In the genomic region with DNA sequence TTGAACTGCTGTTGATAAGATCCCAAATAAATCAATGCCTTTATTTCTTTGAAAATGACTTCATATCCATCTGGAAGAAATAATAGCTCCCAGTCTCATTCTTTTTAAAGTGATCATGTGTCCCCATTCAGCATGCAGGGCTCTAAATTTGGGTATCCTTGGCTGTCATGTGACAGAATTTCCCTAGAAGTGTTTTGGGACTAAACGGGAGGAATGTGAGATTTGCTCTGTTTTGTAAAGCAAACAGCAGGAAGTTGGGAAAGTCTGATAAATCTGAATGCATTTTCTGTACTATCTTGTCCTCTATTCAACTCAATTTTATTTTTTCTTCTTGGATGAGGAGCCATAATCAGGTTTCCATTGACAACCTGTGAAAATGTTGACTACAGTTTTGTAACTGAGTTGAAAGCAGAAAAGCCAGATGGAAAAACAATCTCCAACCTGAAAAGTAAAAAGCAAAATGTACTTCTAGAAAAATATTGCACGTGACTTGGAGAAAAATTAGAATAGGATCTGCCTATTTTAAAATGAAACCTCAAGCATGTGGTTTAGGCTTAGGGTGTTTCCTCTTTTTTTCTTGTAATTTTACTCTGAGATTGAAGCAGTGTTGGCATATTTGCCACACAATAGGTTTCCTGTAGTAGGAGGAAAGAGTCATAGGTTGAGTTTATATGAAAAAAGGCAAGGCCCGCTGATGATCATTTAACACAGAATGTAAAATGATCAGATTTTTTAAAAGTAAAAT, we compare ENCODE assay signal across 10 cellular contexts.
DNase-seq lines count a peak whose midpoint lies in the region; ATAC-seq, FAIRE-seq and TF ChIP-seq lines count a peak whose summit lies in the region.
"Had no signal": no experiment of that assay in that cellular context is flagged by ENCODE, and none has a peak within 500 bp of the region (broad histone marks: within the 10 kb centered on the region; RNA-seq: fewer than 3 reads in every experiment).

No MANE protein-coding gene starts in this region.

- H3K4me2 ChIP-seq in HepG2 (ENCODE audit: low read depth, low read length) = 0 out of 2 replicates have a peak overlapping the region, but pooled peaks have one; percentile 3

- no TSS peak for BruUV-seq in HepG2 (replicated peaks; lab: Mats Ljungman, UMichigan)

- CTCF ChIA-PET in HepG2 (lab: Yijun Ruan, JAX; ENCODE audit: low intra/inter-chr PET ratio, low total read pairs) = no interaction called here

- TF ChIP-seq POLR2A in HepG2 (IDR thresholded peaks at IDR 0.05; ENCODE audit: insufficient read depth in 1 of 2, low read depth in 2 of 2, low read length in 2 of 2) (no peak), transverse colon (IDR thresholded peaks at IDR 0.05) (no peak)

- H3K36me3 ChIP-seq in HepG2 (replicated peaks in 1 of 2; ENCODE audit: control insufficient read depth in 1 of 2, insufficient read depth in 2 of 2, low read length in 2 of 2) = no peaks in the 10 kb centered on the region
- no peaks in the 10 kb centered on the region for H3K36me3 ChIP-seq in transverse colon

- H3K27ac ChIP-seq in HepG2 (ENCODE audit: extremely low read length, insufficient read depth, low read length) = no peak overlapping the region
- H3K27ac ChIP-seq in transverse colon = peak overlapping the region in 3 of 4 donors; percentile 29 to 56 (median 47)

- TF ChIP-seq RAD21 in HepG2 (CRISPR knock-in tag; IDR thresholded peaks at IDR 0.05) = no peak

- peak; percentile 4 for FAIRE-seq in HepG2 (lab: Jason Lieb, UNC)

- ATAC-seq in activated T-cell treated with anti-CD3 and anti-CD28 coated beads, Interleukin-2, amount 50 U/mL, for 4 hours = peak; percentile 51 to 62
- ATAC-seq in activated T-helper 17 cell treated with anti-CD3 and anti-CD28 coated beads, Interleukin-2, amount 50 U/mL, for 72 hours (replicated peaks) = peak; percentile 35
- ATAC-seq in HepG2 (no peak), GM18858 (IDR thresholded peaks at IDR 0.05; ENCODE audit: unreplicated experiment) (no peak)

- H3K4me1 ChIP-seq in HepG2 (ENCODE audit: insufficient read depth, low read length) = peaks cover 55% of the 10 kb centered on the region
- peaks cover 0 to 18% (median 0%) of the 10 kb centered on the region in 4 donors for H3K4me1 ChIP-seq in transverse colon

- TF ChIP-seq EP300 in HepG2 (IDR thresholded peaks at IDR 0.05; ENCODE audit: low read depth in 2 of 2, low read length in 2 of 2) (no peak), HepG2 (CRISPR knock-in tag; IDR thresholded peaks at IDR 0.05; ENCODE audit: borderline replicate concordance) (no peak), transverse colon (IDR thresholded peaks at IDR 0.05; ENCODE audit: low read depth) (no peak)

- peak overlapping the region; percentile 37 for H2AFZ ChIP-seq in HepG2 (ENCODE audit: low read length)

- POLR2A ChIA-PET in HepG2 (lab: Yijun Ruan, JAX) = interaction anchor here (1.5 kb wide), 1 partner anchor 12 kb away, joined by 4 read pairs; no protein-coding TSS in a partner anchor

- H3K9me3 ChIP-seq in HepG2 (ENCODE audit: low read length) (no peaks in the 10 kb centered on the region), transverse colon (no peaks in the 10 kb centered on the region)

- H3K4me3 Mint-ChIP-seq in activated T-cell treated with anti-CD3 and anti-CD28 coated beads, Interleukin-2, amount 50 U/mL, for 4 hours = peak overlapping the region; percentile 41
- H3K4me3 Mint-ChIP-seq in activated T-helper 17 cell treated with anti-CD3 and anti-CD28 coated beads, Interleukin-2, amount 50 U/mL, for 72 hours = peak overlapping the region; percentile 46

- H3K27me3 ChIP-seq in HepG2 (ENCODE audit: control insufficient read depth in 1 of 2, insufficient read depth in 2 of 2, low read length in 2 of 2) (no peaks in the 10 kb centered on the region), transverse colon (no peaks in the 10 kb centered on the region)

- H3K4me3 ChIP-seq in HepG2 (replicated peaks in 1 of 3; ENCODE audit: insufficient read depth in 1 of 3, low read depth in 2 of 3, low read length in 3 of 3) (no peak overlapping the region), transverse colon (no peak overlapping the region)

- H3K36me3 Mint-ChIP-seq in activated T-cell treated with anti-CD3 and anti-CD28 coated beads, Interleukin-2, amount 50 U/mL, for 4 hours (ENCODE audit: insufficient read depth) = no peaks in the 10 kb centered on the region
- no peaks in the 10 kb centered on the region for H3K36me3 Mint-ChIP-seq in activated T-helper 17 cell treated with anti-CD3 and anti-CD28 coated beads, Interleukin-2, amount 50 U/mL, for 72 hours (ENCODE audit: low read depth)

- in situ Hi-C loops in HepG2 (cut with HindIII; ENCODE audit: extremely low pct_ligation_motif_present, low pct_unique_long_range_greater_than_20kb) = no loop called here
- in situ Hi-C loops in transverse colon (cut with MboI; ENCODE audit: low pct_ligation_motif_present in 1 of 4, low pct_unique_long_range_greater_than_20kb in 1 of 4, low sequenced_read_pairs in 3 of 4) = no loop called here

- no peak for DNase-seq in activated T-cell treated with anti-CD3 and anti-CD28 coated beads, Interleukin-2, amount 50 U/mL, for 4 hours
- no peak for DNase-seq in activated T-cell treated with anti-CD3 and anti-CD28 coated beads, Interleukin-2, amount 50 U/mL, for 1 hour
- DNase-seq in HepG2 (ENCODE audit: low spot score) (peak; percentile 31), transverse colon (no peak), NCI-H446 (lab: John Stamatoyannopoulos, UW) (no peak), NCI-H446 treated with DMSO at 0.1 percent for 48 hours (lab: John Stamatoyannopoulos, UW) (no peak)
- DNase-seq: effector CD4-positive, alpha-beta T cell; NCI-H2171 had no signal

- peak overlapping the region; percentile 76 for H3K27ac Mint-ChIP-seq in activated T-helper 17 cell treated with anti-CD3 and anti-CD28 coated beads, Interleukin-2, amount 50 U/mL, for 72 hours

- H3K9ac ChIP-seq in HepG2 (ENCODE audit: insufficient read depth, low read depth, low read length) = no peak overlapping the region

- no peaks in the 10 kb centered on the region for H3K27me3 Mint-ChIP-seq in activated T-cell treated with anti-CD3 and anti-CD28 coated beads, Interleukin-2, amount 50 U/mL, for 4 hours (ENCODE audit: low read depth)
- H3K27me3 Mint-ChIP-seq in activated T-helper 17 cell treated with anti-CD3 and anti-CD28 coated beads, Interleukin-2, amount 50 U/mL, for 72 hours = no peaks in the 10 kb centered on the region

- no peaks in the 10 kb centered on the region for H4K20me1 ChIP-seq in HepG2 (ENCODE audit: insufficient read depth, low read length)

- H3K4me1 Mint-ChIP-seq in activated T-cell treated with anti-CD3 and anti-CD28 coated beads, Interleukin-2, amount 50 U/mL, for 4 hours (ENCODE audit: low read depth) = peaks cover 68% of the 10 kb centered on the region
- H3K4me1 Mint-ChIP-seq in activated T-helper 17 cell treated with anti-CD3 and anti-CD28 coated beads, Interleukin-2, amount 50 U/mL, for 72 hours = peaks cover 33% of the 10 kb centered on the region

- H3K79me2 ChIP-seq in HepG2 (ENCODE audit: insufficient read depth, low read length) = no peaks in the 10 kb centered on the region

- intact Hi-C loops in HepG2 (cut with micrococcal nuclease; ENCODE audit: unreplicated experiment) (no loop called here), transverse colon (cut with DNase I; ENCODE audit: low total_unique reads) (no loop called here)

- no peaks in the 10 kb centered on the region for H3K9me3 Mint-ChIP-seq in activated T-cell treated with anti-CD3 and anti-CD28 coated beads, Interleukin-2, amount 50 U/mL, for 4 hours
- no peaks in the 10 kb centered on the region for H3K9me3 Mint-ChIP-seq in activated T-helper 17 cell treated with anti-CD3 and anti-CD28 coated beads, Interleukin-2, amount 50 U/mL, for 72 hours

- no peak for TF ChIP-seq CTCF in HepG2 (CRISPR knock-in tag; IDR thresholded peaks at IDR 0.05)
- no peak for TF ChIP-seq CTCF in transverse colon (IDR thresholded peaks at IDR 0.05)

- WGBS in HepG2 (ENCODE audit: low lambda C conversion rate) = 53% methylated on average over 3 of the region's 3 CpGs
- WGBS in transverse colon (ENCODE audit: low coverage in 1 of 2), 2 donors = 53 to 56% methylated on average over 2 to 3 of the region's 3 CpGs

TF ChIP-seq in HepG2, 621 proteins besides CTCF, POLR2A, EP300 and RAD21:
- TF ChIP-seq BCL6 (CRISPR knock-in tag; IDR thresholded peaks at IDR 0.05) (peak; percentile 75), NCOA2 (CRISPR knock-in tag; IDR thresholded peaks at IDR 0.05) (0 out of 2 replicates have a peak, but pooled peaks have one; percentile 14), GLI4 (CRISPR knock-in tag; IDR thresholded peaks at IDR 0.05; ENCODE audit: borderline replicate concordance) (no peak)
- TF ChIP-seq, protein P1, sequence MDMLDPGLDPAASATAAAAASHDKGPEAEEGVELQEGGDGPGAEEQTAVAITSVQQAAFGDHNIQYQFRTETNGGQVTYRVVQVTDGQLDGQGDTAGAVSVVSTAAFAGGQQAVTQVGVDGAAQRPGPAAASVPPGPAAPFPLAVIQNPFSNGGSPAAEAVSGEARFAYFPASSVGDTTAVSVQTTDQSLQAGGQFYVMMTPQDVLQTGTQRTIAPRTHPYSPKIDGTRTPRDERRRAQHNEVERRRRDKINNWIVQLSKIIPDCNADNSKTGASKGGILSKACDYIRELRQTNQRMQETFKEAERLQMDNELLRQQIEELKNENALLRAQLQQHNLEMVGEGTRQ (IDR thresholded peaks at IDR 0.05; ENCODE audit: low read depth, low read length) = no peak
- TF ChIP-seq, protein P1 (CRISPR knock-in tag; IDR thresholded peaks at IDR 0.05; ENCODE audit: borderline replicate concordance) = peak; percentile 22; the same call in 1 of the 2 replicates

Comparison
In these comparisons a context has a peak if more than half of its experiments do, and no peak if none do; other contexts are left out.
1. ATAC-seq: peak in activated T-cell treated with anti-CD3 and anti-CD28 coated beads, Interleukin-2, amount 50 U/mL, for 4 hours (2 of 2) and activated T-helper 17 cell treated with anti-CD3 and anti-CD28 coated beads, Interleukin-2, amount 50 U/mL, for 72 hours (single experiment); none in HepG2 (single experiment) and GM18858 (single experiment).